35 cellular contexts compared by ENCODE assay signal in genomic region chr1:81730881-81731280, GRCh38.
DNase-seq lines count a peak whose midpoint lies in the region; ATAC-seq and TF ChIP-seq lines count a peak whose summit lies in the region.
"Had no signal": no experiment of that assay in that cellular context is flagged by ENCODE, and none has a peak within 500 bp of the region (broad histone marks: within the 10 kb centered on the region; RNA-seq: fewer than 3 reads in every experiment).

No MANE protein-coding gene starts in this region.

- no peak for TF ChIP-seq CTCF in omental fat pad (IDR thresholded peaks at IDR 0.05)

- no peaks in the 10 kb centered on the region for H3K36me3 ChIP-seq in MG63
- H3K36me3 ChIP-seq: ascending aorta, cardiac muscle cell, neutrophil, tibial nerve had no signal

- no peaks in the 10 kb centered on the region for H3K27me3 ChIP-seq in MG63
- H3K27me3 ChIP-seq: ascending aorta, cardiac muscle cell, neutrophil, tibial nerve had no signal

- ATAC-seq in GM19395 (IDR thresholded peaks at IDR 0.05; ENCODE audit: unreplicated experiment) (peak; percentile 66), HG02970 (IDR thresholded peaks at IDR 0.05; ENCODE audit: low FRiP score, unreplicated experiment) (peak; percentile 67), HG03571 (IDR thresholded peaks at IDR 0.05; ENCODE audit: unreplicated experiment) (peak; percentile 72), omental fat pad (ENCODE audit: low FRiP score) (no peak)
- ATAC-seq: activated CD4-positive, CD25-positive, alpha-beta regulatory T cell treated with anti-CD3 and anti-CD28 coated beads, Interleukin-2, amount 50 U/mL, for 24 hours; activated CD8-positive, alpha-beta memory T cell treated with anti-CD3 and anti-CD28 coated beads, Interleukin-2, amount 10 ng/mL, durations not matched to agents 7 days and 5 days; activated T-cell treated with anti-CD3 and anti-CD28 coated beads, Interleukin-2, amount 50 U/mL, for 4 hours; HepG2; naive thymus-derived CD4-positive, alpha-beta T cell; Panc1; sciatic nerve had no signal

- no peak overlapping the region for H3K4me3 ChIP-seq in MG63
- H3K4me3 ChIP-seq: ascending aorta, cardiac muscle cell, coronary artery, tibial nerve had no signal

- peak; percentile 65 for DNase-seq in renal cortical epithelial cell (ENCODE audit: low read depth)
- no peak for DNase-seq in omental fat pad (ENCODE audit: low spot score)
- no peak for DNase-seq in GDM1 (lab: John Stamatoyannopoulos, UW)
- no peak for DNase-seq in mucosa of gallbladder (ENCODE audit: low spot score)
- no peak for DNase-seq in MG63
- DNase-seq: activated CD4-positive, alpha-beta T cell treated with anti-CD3 and anti-CD28 coated beads, Interleukin-2, amount 50 U/mL, for 4 hours; activated CD8-positive, alpha-beta memory T cell treated with anti-CD3 and anti-CD28 coated beads, Interleukin-2, amount 10 ng/mL, durations not matched to agents 7 days and 5 days; activated gamma-delta T cell; activated naive CD8-positive, alpha-beta T cell treated with anti-CD3 and anti-CD28 coated beads, Interleukin-2, amount 10 ng/mL, durations not matched to agents 7 days and 5 days; activated T-cell treated with anti-CD3 and anti-CD28 coated beads, Interleukin-2, amount 50 U/mL, for 4 hours; effector CD8-positive, alpha-beta T cell; EL; islet precursor cell; Kasumi-1; MV-4-11; naive thymus-derived CD4-positive, alpha-beta T cell; NCI-H146; NCI-H2107; NCI-H748 treated with DMSO at 0.1 percent for 48 hours; Right ventricle myocardium superior; stimulated activated CD4-positive, alpha-beta T cell treated with anti-CD3 and anti-CD28 coated beads, Interleukin-12 subunit alpha, Interleukin-12 subunit beta, amount 100 ng/mL, for 4 hours; stimulated activated CD4-positive, alpha-beta T cell treated with anti-CD3 and anti-CD28 coated beads, Interleukin-4, amount 100 ng/mL, for 1 hour; T-helper 2 cell had no signal

- no peaks in the 10 kb centered on the region for H3K9me3 ChIP-seq in MG63
- H3K9me3 ChIP-seq: ascending aorta, neutrophil, tibial nerve had no signal
